Comparison of ENCODE assay signal across 8 cellular contexts in the genomic region with DNA sequence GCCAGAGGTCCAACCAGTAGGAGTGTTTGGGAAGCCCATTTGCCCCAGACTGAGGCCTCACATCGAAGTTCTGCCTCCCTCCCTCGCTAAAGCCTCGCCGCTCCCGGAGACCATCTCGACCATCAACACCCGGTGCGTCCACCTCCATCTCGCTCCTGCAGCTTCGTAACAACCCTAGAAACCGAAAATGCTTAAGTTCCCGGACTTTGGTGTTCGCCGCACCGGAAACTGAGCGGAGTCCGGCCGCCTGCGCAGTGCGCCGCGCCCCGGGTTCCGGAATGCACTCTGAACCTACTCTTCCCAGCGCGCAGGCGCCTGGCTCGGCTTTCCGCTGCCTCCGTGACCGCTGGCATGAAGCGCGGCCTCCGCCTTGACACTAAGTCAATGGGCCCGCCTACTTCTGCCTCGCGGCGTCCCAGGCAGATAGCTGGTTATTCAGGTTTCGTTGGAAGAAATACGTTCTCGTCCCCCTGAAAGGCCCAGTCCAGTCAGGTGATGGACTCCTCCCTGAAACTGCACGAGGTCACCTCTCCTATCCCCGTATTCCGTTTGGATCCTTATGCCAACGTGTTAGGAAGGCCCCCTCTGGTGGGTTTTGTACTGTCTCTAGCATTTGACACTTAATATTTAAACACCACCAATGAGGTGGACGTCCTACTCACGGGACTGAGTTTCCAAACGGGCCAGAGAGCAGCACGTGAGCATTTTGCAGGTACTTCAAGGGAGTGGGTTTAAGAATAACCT. TPM values are rescaled to one million over a fixed set of nuclear protein-coding genes. Genes with fewer than 3 reads are reported as not detected.
DNase-seq lines count a peak whose midpoint lies in the region; ATAC-seq, FAIRE-seq and TF ChIP-seq lines count a peak whose summit lies in the region.

No MANE protein-coding gene starts in this region.

- CTCF ChIA-PET in HepG2 (lab: Yijun Ruan, JAX; ENCODE audit: low intra/inter-chr PET ratio, low total read pairs): no interaction called here

- POLR2A ChIA-PET in HepG2 (lab: Yijun Ruan, JAX): interaction anchor here (0.6 to 2.7 kb wide), 8 partner anchors 9 to 465 kb away, joined by 3 to 30 read pairs (median 3); a partner anchor contains a TSS

- peaks cover 12% of the 10 kb centered on the region; the same call in 1 of the 2 replicates for H4K20me1 ChIP-seq in HepG2 (ENCODE audit: insufficient read depth, low read length)

- peak; percentile 75 for FAIRE-seq in HepG2 (lab: Jason Lieb, UNC)

- H3K27ac ChIP-seq in cingulate gyrus (ENCODE audit: low read depth, low read length) (peak overlapping the region; percentile 70), HepG2 (ENCODE audit: extremely low read length, insufficient read depth, low read length) (peak overlapping the region; percentile 89)

- no TSS peak for BruUV-seq in HepG2 (replicated peaks; lab: Mats Ljungman, UMichigan)

- DNase-seq in 8988T (peak; percentile 47), HepG2 (ENCODE audit: low spot score) (peak; percentile 96), DMS153 (lab: John Stamatoyannopoulos, UW) (no peak)
- DNase-seq in stimulated activated CD4-positive, alpha-beta T cell treated with anti-CD3 and anti-CD28 coated beads, Interleukin-4, amount 100 ng/mL, for 4 hours: peak; percentile 91 to 92

- in situ Hi-C loops in GM18951 (cut with MboI; ENCODE audit: low sequenced_read_pairs, unreplicated experiment) (no loop called here), HepG2 (cut with HindIII; ENCODE audit: extremely low pct_ligation_motif_present, low pct_unique_long_range_greater_than_20kb) (no loop called here)

- peaks cover 66% of the 10 kb centered on the region for H3K4me1 ChIP-seq in HepG2 (ENCODE audit: insufficient read depth, low read length)

- TF ChIP-seq EP300 in HepG2 (IDR thresholded peaks at IDR 0.05; ENCODE audit: low read depth in 2 of 2, low read length in 2 of 2) (peak in 1 of 2 experiments; percentile 48; a peak in 2 of 4 replicates), HepG2 (CRISPR knock-in tag; IDR thresholded peaks at IDR 0.05; ENCODE audit: borderline replicate concordance) (no peak)

- H3K9ac ChIP-seq in HepG2 (ENCODE audit: insufficient read depth, low read depth, low read length): peak overlapping the region; percentile 91

- no peak for TF ChIP-seq CTCF in WI38 (IDR thresholded peaks at IDR 0.05; ENCODE audit: low read depth, low read length)
- TF ChIP-seq CTCF in HepG2 (CRISPR knock-in tag; IDR thresholded peaks at IDR 0.05): peak; percentile 53

- peaks cover 39% of the 10 kb centered on the region for H3K79me2 ChIP-seq in HepG2 (ENCODE audit: insufficient read depth, low read length)

- no peak for TF ChIP-seq RAD21 in HepG2 (CRISPR knock-in tag; IDR thresholded peaks at IDR 0.05)

- peaks cover 0 to 3% of the 10 kb centered on the region in 2 experiments; a peak in 1 of 5 replicates for H3K36me3 ChIP-seq in HepG2 (replicated peaks in 1 of 2; ENCODE audit: control insufficient read depth in 1 of 2, insufficient read depth in 2 of 2, low read length in 2 of 2)

- H3K27me3 ChIP-seq in HepG2 (ENCODE audit: control insufficient read depth in 1 of 2, insufficient read depth in 2 of 2, low read length in 2 of 2): peaks cover 0 to 9% of the 10 kb centered on the region in 2 experiments; a peak in 2 of 5 replicates

- 2% methylated on average over 30 of the region's 49 CpGs for WGBS in HepG2 (ENCODE audit: low lambda C conversion rate)

- H2AFZ ChIP-seq in HepG2 (ENCODE audit: low read length): peak overlapping the region; percentile 59

- peak overlapping the region; percentile 87 for H3K4me2 ChIP-seq in HepG2 (ENCODE audit: low read depth, low read length)

- peak overlapping the region; percentile 85 for H3K4me3 ChIP-seq in WI38 (ENCODE audit: low read depth, low read length)
- peak overlapping the region; percentile 85 to 100 (median 91) for H3K4me3 ChIP-seq in HepG2 (replicated peaks in 1 of 3; ENCODE audit: insufficient read depth in 1 of 3, low read depth in 2 of 3, low read length in 3 of 3)

- peak; percentile 98 for ATAC-seq in HG03196 (IDR thresholded peaks at IDR 0.05; ENCODE audit: unreplicated experiment)
- peak; percentile 96 for ATAC-seq in HepG2

- H3K9me3 ChIP-seq in HepG2 (ENCODE audit: low read length): no peaks in the 10 kb centered on the region

- TF ChIP-seq POLR2A in GM18951 (IDR thresholded peaks at IDR 0.05; ENCODE audit: extremely low read depth, insufficient read depth, insufficient read length) (peak; percentile 84), HepG2 (IDR thresholded peaks at IDR 0.05; ENCODE audit: insufficient read depth in 1 of 2, low read depth in 2 of 2, low read length in 2 of 2) (peak; percentile 81 to 87)

- intact Hi-C loops in HepG2 (cut with micrococcal nuclease; ENCODE audit: unreplicated experiment): loop anchor here (1.0 to 5.0 kb wide), 3 partner anchors 87 to 752 kb away; no protein-coding TSS in a partner anchor

TF ChIP-seq in HepG2, 621 proteins besides CTCF, POLR2A, EP300 and RAD21 (continues in another document):
- TF ChIP-seq ZNF331 (CRISPR knock-in tag; IDR thresholded peaks at IDR 0.05) (peak; percentile 46), ZNF432 (CRISPR knock-in tag; IDR thresholded peaks at IDR 0.05; ENCODE audit: borderline replicate concordance) (no peak), ZNF569 (CRISPR knock-in tag; IDR thresholded peaks at IDR 0.05; ENCODE audit: borderline replicate concordance) (peak; percentile 46; the same call in 1 of the 2 replicates), PHB2 (IDR thresholded peaks at IDR 0.05; ENCODE audit: partially characterized antibody) (no peak), ZNF839 (CRISPR knock-in tag; IDR thresholded peaks at IDR 0.05; ENCODE audit: borderline replicate concordance) (no peak), KAT8 (CRISPR knock-in tag; IDR thresholded peaks at IDR 0.05) (peak; percentile 94), ZNF333 (CRISPR knock-in tag; IDR thresholded peaks at IDR 0.05; ENCODE audit: borderline replicate concordance) (peak; percentile 27; the same call in 1 of the 2 replicates), ARNTL (CRISPR knock-in tag; IDR thresholded peaks at IDR 0.05) (peak; percentile 85; the same call in 1 of the 2 replicates), ZNF326 (CRISPR knock-in tag; IDR thresholded peaks at IDR 0.05; ENCODE audit: borderline replicate concordance) (no peak), ZNF343 (CRISPR knock-in tag; IDR thresholded peaks at IDR 0.05) (peak; percentile 69; the same call in 1 of the 2 replicates), TSC22D2 (CRISPR knock-in tag; IDR thresholded peaks at IDR 0.05; ENCODE audit: borderline replicate concordance) (no peak; the same call in 1 of the 2 replicates), ZNF230 (CRISPR knock-in tag; IDR thresholded peaks at IDR 0.05) (peak; percentile 97)
- TF ChIP-seq, protein P1, sequence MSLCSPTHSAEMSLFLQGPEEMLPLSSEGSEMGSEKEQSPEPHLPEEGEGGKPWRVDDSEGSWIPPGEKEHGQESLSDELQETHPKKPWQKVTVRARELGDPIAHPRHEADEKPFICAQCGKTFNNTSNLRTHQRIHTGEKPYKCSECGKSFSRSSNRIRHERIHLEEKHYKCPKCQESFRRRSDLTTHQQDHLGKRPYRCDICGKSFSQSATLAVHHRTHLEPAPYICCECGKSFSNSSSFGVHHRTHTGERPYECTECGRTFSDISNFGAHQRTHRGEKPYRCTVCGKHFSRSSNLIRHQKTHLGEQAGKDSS (CRISPR knock-in tag; IDR thresholded peaks at IDR 0.05; ENCODE audit: borderline replicate concordance, low read depth): peak; percentile 83
- TF ChIP-seq, protein P2, sequence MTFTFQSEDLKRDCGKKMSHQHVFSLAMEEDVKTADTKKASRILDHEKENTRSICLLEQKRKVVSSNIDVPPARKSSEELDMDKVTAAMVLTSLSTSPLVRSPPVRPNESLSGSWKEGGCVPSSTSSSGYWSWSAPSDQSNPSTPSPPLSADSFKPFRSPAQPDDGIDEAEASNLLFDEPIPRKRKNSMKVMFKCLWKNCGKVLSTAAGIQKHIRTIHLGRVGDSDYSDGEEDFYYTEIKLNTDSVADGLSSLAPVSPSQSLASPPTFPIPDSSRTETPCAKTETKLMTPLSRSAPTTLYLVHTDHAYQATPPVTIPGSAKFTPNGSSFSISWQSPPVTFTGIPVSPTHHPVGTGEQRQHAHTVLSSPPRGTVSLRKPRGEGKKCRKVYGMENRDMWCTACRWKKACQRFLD (CRISPR knock-in tag; IDR thresholded peaks at IDR 0.05; ENCODE audit: borderline replicate concordance): peak; percentile 74
- TF ChIP-seq, protein P3, sequence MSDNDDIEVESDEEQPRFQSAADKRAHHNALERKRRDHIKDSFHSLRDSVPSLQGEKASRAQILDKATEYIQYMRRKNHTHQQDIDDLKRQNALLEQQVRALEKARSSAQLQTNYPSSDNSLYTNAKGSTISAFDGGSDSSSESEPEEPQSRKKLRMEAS (IDR thresholded peaks at IDR 0.05): peak; percentile 96
- TF ChIP-seq, protein P4, sequence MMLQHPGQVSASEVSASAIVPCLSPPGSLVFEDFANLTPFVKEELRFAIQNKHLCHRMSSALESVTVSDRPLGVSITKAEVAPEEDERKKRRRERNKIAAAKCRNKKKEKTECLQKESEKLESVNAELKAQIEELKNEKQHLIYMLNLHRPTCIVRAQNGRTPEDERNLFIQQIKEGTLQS (CRISPR knock-in tag; IDR thresholded peaks at IDR 0.05): no peak

RNA-seq across cellular contexts. Expression of a gene that starts 21.4 kb away (rescaled TPM):
- 1.2 and 1.9 TPM in 2 replicates for total RNA-seq in HepG2 (2016; rRNA removed; fragmentation: Illumina TruSeq; extraction: Trizol)
- 0.30 and 0.71 TPM in 2 replicates for total RNA-seq in HepG2 (2016; cell fraction: cytosol; rRNA removed; fragmentation: Illumina TruSeq; extraction: Trizol; ENCODE audit: low read depth)
- 1.1 and 2.0 TPM in 2 replicates for total RNA-seq in HepG2 (2016; cell fraction: insoluble cytoplasmic fraction; rRNA removed; fragmentation: Illumina TruSeq; extraction: Trizol)
- 1.8 TPM in 2 replicates for total RNA-seq in HepG2 (2016; cell fraction: membrane; rRNA removed; fragmentation: Illumina TruSeq; extraction: Trizol)
- total RNA-seq in HepG2 (2016; cell fraction: nucleus; rRNA removed; fragmentation: Illumina TruSeq; extraction: Trizol): 1.1 and 1.7 TPM in 2 replicates
- polyA plus RNA-seq in HepG2 (2011; rRNA removed): 0.72 and 0.78 TPM in 2 replicates
- polyA plus RNA-seq in HepG2 (2011; cell fraction: cytosol; rRNA removed): 0.23 and 0.33 TPM in 2 replicates
- polyA plus RNA-seq in HepG2 (2011; cell fraction: nucleus; rRNA removed): 0.48 and 0.61 TPM in 2 replicates
- polyA plus RNA-seq in HepG2 (2012): 1.1 and 1.7 TPM in 2 replicates
- 0.83 and 1.1 TPM in 2 replicates for polyA plus RNA-seq in HepG2 (2016; cell fraction: cytosol; fragmentation: Illumina TruSeq; extraction: Trizol; ENCODE audit: low read depth)
- polyA plus RNA-seq in HepG2 (2016; cell fraction: insoluble cytoplasmic fraction; fragmentation: Illumina TruSeq; extraction: Trizol; ENCODE audit: low read depth): 1.5 and 1.6 TPM in 2 replicates
- 1.3 and 1.4 TPM in 2 replicates for polyA plus RNA-seq in HepG2 (2016; cell fraction: membrane; fragmentation: Illumina TruSeq; extraction: Trizol; ENCODE audit: low read depth)
- 1.1 and 1.4 TPM in 2 replicates for polyA plus RNA-seq in HepG2 (2016; cell fraction: nucleus; fragmentation: Illumina TruSeq; extraction: Trizol; ENCODE audit: insufficient read depth, low read depth)
- polyA minus RNA-seq in HepG2 (2011; rRNA and poly(A)+ RNA removed; ENCODE audit: low replicate concordance): 0.58 TPM in 1 of 2 replicates, not detected in the other
- 0.35 and 0.99 TPM in 2 replicates for polyA minus RNA-seq in HepG2 (2011; cell fraction: cytosol; rRNA and poly(A)+ RNA removed)
- polyA minus RNA-seq in HepG2 (2011; cell fraction: nucleus; rRNA and poly(A)+ RNA removed): 4.6 and 5.0 TPM in 2 replicates
